Comparison of ENCODE assay signal across 1 cellular context in the genomic region with DNA sequence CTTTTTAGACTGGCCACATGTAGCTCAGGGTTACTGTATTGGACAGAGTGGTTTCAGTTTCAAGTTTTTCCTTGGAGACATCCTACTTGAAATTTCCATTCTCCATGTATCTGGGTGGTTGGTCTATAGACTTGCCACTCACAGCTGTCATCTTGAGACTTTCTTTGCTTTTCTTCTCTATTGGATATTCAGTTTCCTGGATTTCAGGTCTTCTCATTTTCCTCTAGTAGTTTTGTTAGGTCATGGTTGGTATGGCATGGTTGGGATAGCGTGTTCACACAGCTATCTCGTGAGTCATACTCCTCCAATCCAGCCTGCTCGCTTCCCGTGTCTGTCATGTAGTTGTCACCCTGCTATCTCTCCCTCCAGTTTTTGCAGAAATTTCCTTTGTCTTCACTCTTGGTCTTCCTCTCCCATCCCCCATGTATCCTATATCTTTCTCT.
TF ChIP-seq lines count a peak whose summit lies in the region.

No MANE protein-coding gene starts in this region.

TF ChIP-seq in K562, 482 proteins besides CTCF, POLR2A, EP300 and RAD21 (continued from another document and continues in another):
- TF ChIP-seq, protein P1, sequence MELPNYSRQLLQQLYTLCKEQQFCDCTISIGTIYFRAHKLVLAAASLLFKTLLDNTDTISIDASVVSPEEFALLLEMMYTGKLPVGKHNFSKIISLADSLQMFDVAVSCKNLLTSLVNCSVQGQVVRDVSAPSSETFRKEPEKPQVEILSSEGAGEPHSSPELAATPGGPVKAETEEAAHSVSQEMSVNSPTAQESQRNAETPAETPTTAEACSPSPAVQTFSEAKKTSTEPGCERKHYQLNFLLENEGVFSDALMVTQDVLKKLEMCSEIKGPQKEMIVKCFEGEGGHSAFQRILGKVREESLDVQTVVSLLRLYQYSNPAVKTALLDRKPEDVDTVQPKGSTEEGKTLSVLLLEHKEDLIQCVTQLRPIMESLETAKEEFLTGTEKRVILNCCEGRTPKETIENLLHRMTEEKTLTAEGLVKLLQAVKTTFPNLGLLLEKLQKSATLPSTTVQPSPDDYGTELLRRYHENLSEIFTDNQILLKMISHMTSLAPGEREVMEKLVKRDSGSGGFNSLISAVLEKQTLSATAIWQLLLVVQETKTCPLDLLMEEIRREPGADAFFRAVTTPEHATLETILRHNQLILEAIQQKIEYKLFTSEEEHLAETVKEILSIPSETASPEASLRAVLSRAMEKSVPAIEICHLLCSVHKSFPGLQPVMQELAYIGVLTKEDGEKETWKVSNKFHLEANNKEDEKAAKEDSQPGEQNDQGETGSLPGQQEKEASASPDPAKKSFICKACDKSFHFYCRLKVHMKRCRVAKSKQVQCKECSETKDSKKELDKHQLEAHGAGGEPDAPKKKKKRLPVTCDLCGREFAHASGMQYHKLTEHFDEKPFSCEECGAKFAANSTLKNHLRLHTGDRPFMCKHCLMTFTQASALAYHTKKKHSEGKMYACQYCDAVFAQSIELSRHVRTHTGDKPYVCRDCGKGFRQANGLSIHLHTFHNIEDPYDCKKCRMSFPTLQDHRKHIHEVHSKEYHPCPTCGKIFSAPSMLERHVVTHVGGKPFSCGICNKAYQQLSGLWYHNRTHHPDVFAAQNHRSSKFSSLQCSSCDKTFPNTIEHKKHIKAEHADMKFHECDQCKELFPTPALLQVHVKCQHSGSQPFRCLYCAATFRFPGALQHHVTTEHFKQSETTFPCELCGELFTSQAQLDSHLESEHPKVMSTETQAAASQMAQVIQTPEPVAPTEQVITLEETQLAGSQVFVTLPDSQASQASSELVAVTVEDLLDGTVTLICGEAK (IDR thresholded peaks at IDR 0.05) = 0 out of 2 replicates have a peak, but pooled peaks have one; percentile 25
- TF ChIP-seq, protein P1 (CRISPR knock-in tag; IDR thresholded peaks at IDR 0.05) = no peak
- TF ChIP-seq SNIP1 (IDR thresholded peaks at IDR 0.05; ENCODE audit: low read depth) (no peak), ZNF695 (CRISPR knock-in tag; IDR thresholded peaks at IDR 0.05) (no peak), RBFOX2 (IDR thresholded peaks at IDR 0.05; ENCODE audit: low read depth, low read length) (no peak), ZEB2 (IDR thresholded peaks at IDR 0.05) (peak; percentile 62; the same call in 1 of the 2 replicates), ZNF668 (CRISPR knock-in tag; IDR thresholded peaks at IDR 0.05) (no peak), SIX5 (IDR thresholded peaks at IDR 0.05; ENCODE audit: borderline replicate concordance in 1 of 2, insufficient read depth in 1 of 2, low read depth in 1 of 2, low read length in 2 of 2) (no peak), ZSCAN29 (IDR thresholded peaks at IDR 0.05) (no peak), PHF21A (IDR thresholded peaks at IDR 0.05; ENCODE audit: borderline replicate concordance, low read depth) (no peak), TBL1XR1 (IDR thresholded peaks at IDR 0.05; ENCODE audit: low read length in 2 of 2) (peak in 1 of 2 experiments; percentile 77; a peak in 2 of 4 replicates), RFX7 (CRISPR knock-in tag; IDR thresholded peaks at IDR 0.05) (no peak), SMARCC2 (IDR thresholded peaks at IDR 0.05; ENCODE audit: low read depth) (peak; percentile 45), NEUROD1 (IDR thresholded peaks at IDR 0.05; ENCODE audit: borderline replicate concordance, low read depth, low read length, partially characterized antibody) (peak; percentile 60), ZBTB17 (CRISPR knock-in tag; IDR thresholded peaks at IDR 0.05) (no peak), TAF15 (IDR thresholded peaks at IDR 0.05; ENCODE audit: low read depth, low read length) (no peak), CXXC5 (CRISPR knock-in tag; IDR thresholded peaks at IDR 0.05) (peak; percentile 20; the same call in 1 of the 2 replicates), DMBX1 (CRISPR knock-in tag; IDR thresholded peaks at IDR 0.05; ENCODE audit: borderline replicate concordance) (0 out of 2 replicates have a peak, but pooled peaks have one; percentile 39), FOS (IDR thresholded peaks at IDR 0.05; ENCODE audit: extremely low read depth, insufficient read length) (peak; percentile 52), MAFK (IDR thresholded peaks at IDR 0.05; ENCODE audit: low read length) (peak; percentile 24; the same call in 1 of the 2 replicates), CBFA2T2 (conservative IDR thresholded peaks at IDR 0.05) (peak; percentile 68), NFIC (IDR thresholded peaks at IDR 0.05) (no peak; the same call in 1 of the 2 replicates), GTF2A2 (tag; IDR thresholded peaks at IDR 0.05) (no peak), NR2C2 (CRISPR knock-in tag; IDR thresholded peaks at IDR 0.05) (no peak), NR2C2 (tag; IDR thresholded peaks at IDR 0.05) (no peak), MAFG (tag; conservative IDR thresholded peaks at IDR 0.05) (peak; percentile 40), ZKSCAN1 (IDR thresholded peaks at IDR 0.05; ENCODE audit: low read depth, low read length) (no peak), ZNF282 (CRISPR knock-in tag; IDR thresholded peaks at IDR 0.05) (no peak), ZNF551 (CRISPR knock-in tag; IDR thresholded peaks at IDR 0.05) (no peak), SP1 (CRISPR knock-in tag; IDR thresholded peaks at IDR 0.05) (0 out of 2 replicates have a peak, but pooled peaks have one; percentile 42), TEAD4 (IDR thresholded peaks at IDR 0.05; ENCODE audit: low read length) (peak; percentile 71), TEAD4 (CRISPR knock-in tag; IDR thresholded peaks at IDR 0.05; ENCODE audit: borderline replicate concordance) (no peak), RAD51 (IDR thresholded peaks at IDR 0.05; ENCODE audit: borderline replicate concordance, low read depth) (no peak), ETV5 (CRISPR knock-in tag; IDR thresholded peaks at IDR 0.05; ENCODE audit: low read depth) (no peak), ZNF23 (CRISPR knock-in tag; IDR thresholded peaks at IDR 0.05) (no peak), MCM2 (IDR thresholded peaks at IDR 0.05; ENCODE audit: low read depth) (no peak), PHTF2 (CRISPR knock-in tag; IDR thresholded peaks at IDR 0.05) (no peak), FOSL1 (tag; conservative IDR thresholded peaks at IDR 0.05) (peak; percentile 94), HMGN3 (IDR thresholded peaks at IDR 0.05; ENCODE audit: borderline replicate concordance, extremely low read depth, insufficient read length, low read depth, low read length) (no peak), ZNF165 (CRISPR knock-in tag; IDR thresholded peaks at IDR 0.05; ENCODE audit: borderline replicate concordance) (no peak), CHD2 (IDR thresholded peaks at IDR 0.05; ENCODE audit: low read depth, low read length) (no peak), ZC3H4 (CRISPR knock-in tag; IDR thresholded peaks at IDR 0.05; ENCODE audit: borderline replicate concordance) (no peak), U2AF1 (optimal IDR thresholded peaks at IDR 0.05; ENCODE audit: low read depth, low read length) (no peak)
- TF ChIP-seq, protein P2, sequence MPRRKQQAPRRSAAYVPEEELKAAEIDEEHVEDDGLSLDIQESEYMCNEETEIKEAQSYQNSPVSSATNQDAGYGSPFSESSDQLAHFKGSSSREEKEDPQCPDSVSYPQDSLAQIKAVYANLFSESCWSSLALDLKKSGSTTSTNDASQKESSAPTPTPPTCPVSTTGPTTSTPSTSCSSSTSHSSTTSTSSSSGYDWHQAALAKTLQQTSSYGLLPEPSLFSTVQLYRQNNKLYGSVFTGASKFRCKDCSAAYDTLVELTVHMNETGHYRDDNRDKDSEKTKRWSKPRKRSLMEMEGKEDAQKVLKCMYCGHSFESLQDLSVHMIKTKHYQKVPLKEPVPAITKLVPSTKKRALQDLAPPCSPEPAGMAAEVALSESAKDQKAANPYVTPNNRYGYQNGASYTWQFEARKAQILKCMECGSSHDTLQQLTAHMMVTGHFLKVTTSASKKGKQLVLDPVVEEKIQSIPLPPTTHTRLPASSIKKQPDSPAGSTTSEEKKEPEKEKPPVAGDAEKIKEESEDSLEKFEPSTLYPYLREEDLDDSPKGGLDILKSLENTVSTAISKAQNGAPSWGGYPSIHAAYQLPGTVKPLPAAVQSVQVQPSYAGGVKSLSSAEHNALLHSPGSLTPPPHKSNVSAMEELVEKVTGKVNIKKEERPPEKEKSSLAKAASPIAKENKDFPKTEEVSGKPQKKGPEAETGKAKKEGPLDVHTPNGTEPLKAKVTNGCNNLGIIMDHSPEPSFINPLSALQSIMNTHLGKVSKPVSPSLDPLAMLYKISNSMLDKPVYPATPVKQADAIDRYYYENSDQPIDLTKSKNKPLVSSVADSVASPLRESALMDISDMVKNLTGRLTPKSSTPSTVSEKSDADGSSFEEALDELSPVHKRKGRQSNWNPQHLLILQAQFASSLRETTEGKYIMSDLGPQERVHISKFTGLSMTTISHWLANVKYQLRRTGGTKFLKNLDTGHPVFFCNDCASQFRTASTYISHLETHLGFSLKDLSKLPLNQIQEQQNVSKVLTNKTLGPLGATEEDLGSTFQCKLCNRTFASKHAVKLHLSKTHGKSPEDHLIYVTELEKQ (CRISPR knock-in tag; IDR thresholded peaks at IDR 0.05) = no peak
- TF ChIP-seq, protein P3, sequence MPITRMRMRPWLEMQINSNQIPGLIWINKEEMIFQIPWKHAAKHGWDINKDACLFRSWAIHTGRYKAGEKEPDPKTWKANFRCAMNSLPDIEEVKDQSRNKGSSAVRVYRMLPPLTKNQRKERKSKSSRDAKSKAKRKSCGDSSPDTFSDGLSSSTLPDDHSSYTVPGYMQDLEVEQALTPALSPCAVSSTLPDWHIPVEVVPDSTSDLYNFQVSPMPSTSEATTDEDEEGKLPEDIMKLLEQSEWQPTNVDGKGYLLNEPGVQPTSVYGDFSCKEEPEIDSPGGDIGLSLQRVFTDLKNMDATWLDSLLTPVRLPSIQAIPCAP (CRISPR knock-in tag; IDR thresholded peaks at IDR 0.05; ENCODE audit: borderline replicate concordance) = no peak
- TF ChIP-seq, protein P4, sequence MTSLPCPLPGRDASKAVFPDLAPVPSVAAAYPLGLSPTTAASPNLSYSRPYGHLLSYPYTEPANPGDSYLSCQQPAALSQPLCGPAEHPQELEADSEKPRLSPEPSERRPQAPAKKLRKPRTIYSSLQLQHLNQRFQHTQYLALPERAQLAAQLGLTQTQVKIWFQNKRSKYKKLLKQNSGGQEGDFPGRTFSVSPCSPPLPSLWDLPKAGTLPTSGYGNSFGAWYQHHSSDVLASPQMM (CRISPR knock-in tag; IDR thresholded peaks at IDR 0.05) = no peak
- TF ChIP-seq, protein P5, sequence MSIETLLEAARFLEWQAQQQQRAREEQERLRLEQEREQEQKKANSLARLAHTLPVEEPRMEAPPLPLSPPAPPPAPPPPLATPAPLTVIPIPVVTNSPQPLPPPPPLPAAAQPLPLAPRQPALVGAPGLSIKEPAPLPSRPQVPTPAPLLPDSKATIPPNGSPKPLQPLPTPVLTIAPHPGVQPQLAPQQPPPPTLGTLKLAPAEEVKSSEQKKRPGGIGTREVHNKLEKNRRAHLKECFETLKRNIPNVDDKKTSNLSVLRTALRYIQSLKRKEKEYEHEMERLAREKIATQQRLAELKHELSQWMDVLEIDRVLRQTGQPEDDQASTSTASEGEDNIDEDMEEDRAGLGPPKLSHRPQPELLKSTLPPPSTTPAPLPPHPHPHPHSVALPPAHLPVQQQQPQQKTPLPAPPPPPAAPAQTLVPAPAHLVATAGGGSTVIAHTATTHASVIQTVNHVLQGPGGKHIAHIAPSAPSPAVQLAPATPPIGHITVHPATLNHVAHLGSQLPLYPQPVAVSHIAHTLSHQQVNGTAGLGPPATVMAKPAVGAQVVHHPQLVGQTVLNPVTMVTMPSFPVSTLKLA (conservative IDR thresholded peaks at IDR 0.05) = peak; percentile 71 to 90; a peak in 3 of 4 replicates
- TF ChIP-seq, protein P6, sequence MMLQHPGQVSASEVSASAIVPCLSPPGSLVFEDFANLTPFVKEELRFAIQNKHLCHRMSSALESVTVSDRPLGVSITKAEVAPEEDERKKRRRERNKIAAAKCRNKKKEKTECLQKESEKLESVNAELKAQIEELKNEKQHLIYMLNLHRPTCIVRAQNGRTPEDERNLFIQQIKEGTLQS (IDR thresholded peaks at IDR 0.05) = peak; percentile 93
- TF ChIP-seq, protein P6 (CRISPR knock-in tag; conservative IDR thresholded peaks at IDR 0.05) = no peak; the same call in 1 of the 2 replicates
- TF ChIP-seq, protein P7, sequence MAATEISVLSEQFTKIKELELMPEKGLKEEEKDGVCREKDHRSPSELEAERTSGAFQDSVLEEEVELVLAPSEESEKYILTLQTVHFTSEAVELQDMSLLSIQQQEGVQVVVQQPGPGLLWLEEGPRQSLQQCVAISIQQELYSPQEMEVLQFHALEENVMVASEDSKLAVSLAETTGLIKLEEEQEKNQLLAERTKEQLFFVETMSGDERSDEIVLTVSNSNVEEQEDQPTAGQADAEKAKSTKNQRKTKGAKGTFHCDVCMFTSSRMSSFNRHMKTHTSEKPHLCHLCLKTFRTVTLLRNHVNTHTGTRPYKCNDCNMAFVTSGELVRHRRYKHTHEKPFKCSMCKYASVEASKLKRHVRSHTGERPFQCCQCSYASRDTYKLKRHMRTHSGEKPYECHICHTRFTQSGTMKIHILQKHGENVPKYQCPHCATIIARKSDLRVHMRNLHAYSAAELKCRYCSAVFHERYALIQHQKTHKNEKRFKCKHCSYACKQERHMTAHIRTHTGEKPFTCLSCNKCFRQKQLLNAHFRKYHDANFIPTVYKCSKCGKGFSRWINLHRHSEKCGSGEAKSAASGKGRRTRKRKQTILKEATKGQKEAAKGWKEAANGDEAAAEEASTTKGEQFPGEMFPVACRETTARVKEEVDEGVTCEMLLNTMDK (IDR thresholded peaks at IDR 0.05; ENCODE audit: borderline replicate concordance, insufficient read depth, low read depth, low read length, poor library complexity, severe bottlenecking) = no peak
